ENCODE assay signal across 18 cellular contexts in the genomic region with DNA sequence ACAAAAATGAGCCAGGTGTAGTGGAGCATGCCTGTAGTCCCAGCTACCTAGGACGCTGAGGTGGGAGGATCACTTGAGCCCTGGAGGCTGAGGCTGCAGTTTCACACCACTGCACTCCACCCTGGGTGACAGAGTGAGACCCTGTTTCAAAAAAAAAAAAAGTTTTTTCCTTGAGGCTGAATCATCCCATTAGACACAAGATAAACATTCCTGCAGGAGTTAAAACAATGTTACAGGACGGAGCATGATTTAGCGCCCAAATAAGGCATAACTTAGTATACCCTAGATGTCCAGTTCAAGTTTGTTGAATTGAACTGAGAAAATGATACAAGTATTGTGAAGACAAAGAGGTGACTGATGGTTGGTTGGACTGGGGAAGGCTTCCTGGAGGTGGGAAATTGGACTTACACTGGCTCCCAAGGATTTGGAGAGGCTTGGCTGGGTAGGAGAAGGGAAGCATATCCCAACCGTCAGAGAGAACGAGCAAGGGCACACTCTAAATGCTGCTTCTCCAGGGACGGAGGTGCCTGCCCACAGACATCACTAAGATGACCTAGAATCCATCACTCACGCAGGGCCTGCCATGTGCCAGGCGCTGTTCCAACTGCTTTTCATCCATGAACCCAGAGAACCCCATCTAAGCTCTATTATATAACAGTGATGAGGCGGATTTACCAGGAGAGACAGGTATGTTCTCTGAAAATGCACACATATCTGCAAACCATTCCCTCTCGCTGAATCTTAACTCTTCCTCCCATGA.
A peak's percentile ranks its signal among the peaks of the same experiment; 100 is the strongest.
DNase-seq lines count a peak whose midpoint lies in the region; ATAC-seq and TF ChIP-seq lines count a peak whose summit lies in the region.
"Had no signal": no experiment of that assay in that cellular context is flagged by ENCODE, and none has a peak within 500 bp of the region (broad histone marks: within the 10 kb centered on the region; RNA-seq: fewer than 3 reads in every experiment).

No MANE protein-coding gene starts in this region.

- intact Hi-C loops in esophagus muscularis mucosa (cut with DNase I): no loop called here

- no peak for TF ChIP-seq CTCF in esophagus muscularis mucosa (IDR thresholded peaks at IDR 0.05)

- no peaks in the 10 kb centered on the region for H3K36me3 ChIP-seq in SJSA1
- peaks cover 0 to 12% (median 3%) of the 10 kb centered on the region in 4 donors for H3K36me3 ChIP-seq in esophagus muscularis mucosa
- H3K36me3 ChIP-seq: right atrium auricular region had no signal

- whole genome bisulfite sequencing in esophagus muscularis mucosa: 71% methylated on average over 9 of the region's 10 CpGs

- no peak for TF ChIP-seq POLR2A in esophagus muscularis mucosa (IDR thresholded peaks at IDR 0.05; ENCODE audit: low read depth)

- no peak overlapping the region for H3K4me3 ChIP-seq in SJSA1
- H3K4me3 ChIP-seq in esophagus muscularis mucosa: no peak overlapping the region
- H3K4me3 ChIP-seq: BLaER1 treated with 17β-estradiol and CSF1 and Interleukin-3, amounts not matched to agents 10 nM and 100 nM; right atrium auricular region; upper lobe of left lung had no signal

- peak overlapping the region; percentile 31 for H3K27ac ChIP-seq in SJSA1
- H3K27ac ChIP-seq in esophagus muscularis mucosa (replicated peaks in 1 of 4): no peak overlapping the region
- H3K27ac ChIP-seq: BLaER1 treated with 17β-estradiol and CSF1 and Interleukin-3, amounts not matched to agents 10 nM and 100 nM; KMS-11; right atrium auricular region; upper lobe of left lung had no signal

- H3K27me3 ChIP-seq in SJSA1 (replicated peaks) (no peaks in the 10 kb centered on the region), esophagus muscularis mucosa (no peaks in the 10 kb centered on the region)
- H3K27me3 ChIP-seq: BLaER1 treated with 17β-estradiol and CSF1 and Interleukin-3, amounts not matched to agents 10 nM and 100 nM; right atrium auricular region; upper lobe of left lung had no signal

- TF ChIP-seq EP300 in esophagus muscularis mucosa (IDR thresholded peaks at IDR 0.05): no peak

- DNase-seq in ELR (ENCODE audit: low read depth): peak; percentile 49
- peak in 1 of 2 experiments; percentile 60 for DNase-seq in SJSA1 (ENCODE audit: low read depth in 1 of 2, low spot score in 2 of 2)
- peak; percentile 64 for DNase-seq in esophagus muscularis mucosa (ENCODE audit: extremely low spot score)
- DNase-seq in non-pigmented ciliary epithelial cell (ENCODE audit: low read depth): peak; percentile 49
- DNase-seq in stimulated activated CD4-positive, alpha-beta T cell treated with anti-CD3 and anti-CD28 coated beads, Interleukin-4, amount 100 ng/mL, for 1 hour: no peak
- no peak for DNase-seq in retina
- DNase-seq: activated CD4-positive, alpha-beta T cell treated with anti-CD3 and anti-CD28 coated beads for 48 hours; activated T-cell treated with anti-CD3 and anti-CD28 coated beads, Interleukin-2, amount 50 U/mL, for 48 hours; DND-41; NCI-H2029 treated with DMSO at 0.1 percent for 48 hours; NCI-H69; stimulated activated CD4-positive, alpha-beta T cell treated with anti-CD3 and anti-CD28 coated beads, Interleukin-4, amount 100 ng/mL, for 24 hours had no signal

- H3K9me3 ChIP-seq in SJSA1 (replicated peaks) (no peaks in the 10 kb centered on the region), esophagus muscularis mucosa (no peaks in the 10 kb centered on the region)
- H3K9me3 ChIP-seq: right atrium auricular region, upper lobe of left lung had no signal

- no peak for ATAC-seq in GM21423 (IDR thresholded peaks at IDR 0.05; ENCODE audit: unreplicated experiment)
- ATAC-seq in HG03280 (IDR thresholded peaks at IDR 0.05; ENCODE audit: unreplicated experiment): no peak

- H3K4me1 ChIP-seq in SJSA1 (replicated peaks) (peaks cover 21% of the 10 kb centered on the region), esophagus muscularis mucosa (peaks cover 0 to 8% (median under 1%) of the 10 kb centered on the region in 4 donors)
- H3K4me1 ChIP-seq: BLaER1 treated with 17β-estradiol and CSF1 and Interleukin-3, amounts not matched to agents 10 nM and 100 nM; right atrium auricular region; upper lobe of left lung had no signal

Comparison
In these comparisons a context has a peak if more than half of its experiments do, and no peak if none do; other contexts are left out.
1. DNase-seq: peak in ELR (single experiment), esophagus muscularis mucosa (single experiment) and non-pigmented ciliary epithelial cell (single experiment); none in stimulated activated CD4-positive, alpha-beta T cell treated with anti-CD3 and anti-CD28 coated beads, Interleukin-4, amount 100 ng/mL, for 1 hour (single experiment) and retina (single experiment).